ENCODE assay signal across 1 cellular context in the genomic region with DNA sequence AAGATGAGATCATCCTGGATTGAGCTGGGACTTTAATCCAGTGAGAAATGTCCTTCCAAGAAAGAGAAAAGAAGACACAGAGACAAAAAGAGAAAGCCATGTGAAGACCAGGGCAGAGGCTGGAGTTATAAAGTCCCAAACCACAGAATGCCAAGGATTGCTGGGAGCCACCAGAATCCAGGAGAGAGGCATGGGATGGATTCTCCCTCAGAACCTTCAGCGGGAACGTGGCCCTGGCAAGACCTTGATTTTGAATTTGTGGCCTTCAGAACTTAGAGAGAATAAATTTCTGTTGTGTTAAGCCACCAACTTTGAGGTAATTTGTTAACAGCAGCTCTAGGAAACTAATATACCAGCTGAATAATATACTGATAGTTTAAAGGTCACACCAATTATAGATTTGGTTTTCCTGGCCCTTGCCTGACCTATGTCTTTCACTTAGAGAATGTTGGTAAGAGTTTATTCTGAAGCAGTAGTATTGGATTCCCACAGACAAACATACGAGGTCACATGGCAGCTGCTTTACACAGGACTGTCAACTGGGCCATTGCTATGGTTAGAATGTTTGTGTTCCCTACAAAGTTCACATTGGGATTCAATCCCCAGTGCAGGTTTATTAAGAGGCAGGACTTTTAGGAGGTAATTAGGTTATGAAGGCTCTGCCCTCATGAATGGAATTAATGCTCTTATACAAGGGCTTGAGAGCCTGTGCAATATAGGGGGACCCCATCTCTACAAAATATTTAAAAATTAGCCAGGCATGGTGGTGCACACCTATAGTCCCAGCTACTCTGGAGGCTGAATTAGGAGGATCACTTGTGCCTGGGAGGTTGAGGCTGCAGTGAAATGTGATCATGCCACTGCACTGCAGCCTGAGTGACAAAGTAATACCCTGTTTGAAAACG.
TF ChIP-seq lines count a peak whose summit lies in the region.

No MANE protein-coding gene starts in this region.

TF ChIP-seq in HepG2, 621 proteins besides CTCF, POLR2A, EP300 and RAD21 (continued from another document):
- TF ChIP-seq, protein P1, sequence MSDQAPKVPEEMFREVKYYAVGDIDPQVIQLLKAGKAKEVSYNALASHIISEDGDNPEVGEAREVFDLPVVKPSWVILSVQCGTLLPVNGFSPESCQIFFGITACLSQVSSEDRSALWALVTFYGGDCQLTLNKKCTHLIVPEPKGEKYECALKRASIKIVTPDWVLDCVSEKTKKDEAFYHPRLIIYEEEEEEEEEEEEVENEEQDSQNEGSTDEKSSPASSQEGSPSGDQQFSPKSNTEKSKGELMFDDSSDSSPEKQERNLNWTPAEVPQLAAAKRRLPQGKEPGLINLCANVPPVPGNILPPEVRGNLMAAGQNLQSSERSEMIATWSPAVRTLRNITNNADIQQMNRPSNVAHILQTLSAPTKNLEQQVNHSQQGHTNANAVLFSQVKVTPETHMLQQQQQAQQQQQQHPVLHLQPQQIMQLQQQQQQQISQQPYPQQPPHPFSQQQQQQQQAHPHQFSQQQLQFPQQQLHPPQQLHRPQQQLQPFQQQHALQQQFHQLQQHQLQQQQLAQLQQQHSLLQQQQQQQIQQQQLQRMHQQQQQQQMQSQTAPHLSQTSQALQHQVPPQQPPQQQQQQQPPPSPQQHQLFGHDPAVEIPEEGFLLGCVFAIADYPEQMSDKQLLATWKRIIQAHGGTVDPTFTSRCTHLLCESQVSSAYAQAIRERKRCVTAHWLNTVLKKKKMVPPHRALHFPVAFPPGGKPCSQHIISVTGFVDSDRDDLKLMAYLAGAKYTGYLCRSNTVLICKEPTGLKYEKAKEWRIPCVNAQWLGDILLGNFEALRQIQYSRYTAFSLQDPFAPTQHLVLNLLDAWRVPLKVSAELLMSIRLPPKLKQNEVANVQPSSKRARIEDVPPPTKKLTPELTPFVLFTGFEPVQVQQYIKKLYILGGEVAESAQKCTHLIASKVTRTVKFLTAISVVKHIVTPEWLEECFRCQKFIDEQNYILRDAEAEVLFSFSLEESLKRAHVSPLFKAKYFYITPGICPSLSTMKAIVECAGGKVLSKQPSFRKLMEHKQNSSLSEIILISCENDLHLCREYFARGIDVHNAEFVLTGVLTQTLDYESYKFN (CRISPR knock-in tag; conservative IDR thresholded peaks at IDR 0.05): peak; percentile 45
- TF ChIP-seq MED1 (CRISPR knock-in tag; IDR thresholded peaks at IDR 0.05) (peak; percentile 70), ISL2 (CRISPR knock-in tag; IDR thresholded peaks at IDR 0.05) (peak; percentile 26; the same call in 1 of the 2 replicates), TARDBP (CRISPR knock-in tag; IDR thresholded peaks at IDR 0.05) (peak; percentile 56; the same call in 1 of the 2 replicates), SIN3A (IDR thresholded peaks at IDR 0.05; ENCODE audit: borderline replicate concordance, low read depth, low read length) (no peak), ZNF567 (CRISPR knock-in tag; IDR thresholded peaks at IDR 0.05; ENCODE audit: borderline replicate concordance) (no peak), SAP130 (CRISPR knock-in tag; IDR thresholded peaks at IDR 0.05; ENCODE audit: low read depth) (peak; percentile 52; the same call in 1 of the 2 replicates), CREB1 (IDR thresholded peaks at IDR 0.05) (no peak), CREB1 (CRISPR knock-in tag; IDR thresholded peaks at IDR 0.05) (0 out of 2 replicates have a peak, but pooled peaks have one; percentile 15)
- TF ChIP-seq, protein P2, sequence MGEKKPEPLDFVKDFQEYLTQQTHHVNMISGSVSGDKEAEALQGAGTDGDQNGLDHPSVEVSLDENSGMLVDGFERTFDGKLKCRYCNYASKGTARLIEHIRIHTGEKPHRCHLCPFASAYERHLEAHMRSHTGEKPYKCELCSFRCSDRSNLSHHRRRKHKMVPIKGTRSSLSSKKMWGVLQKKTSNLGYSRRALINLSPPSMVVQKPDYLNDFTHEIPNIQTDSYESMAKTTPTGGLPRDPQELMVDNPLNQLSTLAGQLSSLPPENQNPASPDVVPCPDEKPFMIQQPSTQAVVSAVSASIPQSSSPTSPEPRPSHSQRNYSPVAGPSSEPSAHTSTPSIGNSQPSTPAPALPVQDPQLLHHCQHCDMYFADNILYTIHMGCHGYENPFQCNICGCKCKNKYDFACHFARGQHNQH (CRISPR knock-in tag; IDR thresholded peaks at IDR 0.05): peak; percentile 55; the same call in 1 of the 2 replicates
